Comparison of ENCODE assay signal across 22 cellular contexts in the genomic region with DNA sequence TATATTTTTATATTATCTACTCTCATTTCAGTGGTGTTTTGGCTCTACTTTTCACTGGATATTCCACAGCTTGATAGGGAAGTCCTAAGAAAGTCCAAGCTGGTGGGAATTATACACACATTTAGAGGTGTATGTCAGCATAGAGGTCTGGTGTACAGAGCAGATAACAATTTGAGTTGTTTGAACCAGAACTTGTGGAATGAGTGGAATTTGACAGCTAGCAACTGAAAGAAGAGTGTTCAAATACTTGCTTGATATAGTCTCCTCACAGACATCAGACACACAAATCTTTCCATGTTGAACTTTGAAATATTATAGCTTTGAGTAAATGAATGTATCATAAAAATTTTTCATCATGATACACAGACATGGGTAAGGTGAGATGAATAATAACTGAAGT.
DNase-seq lines count a peak whose midpoint lies in the region; ATAC-seq, FAIRE-seq and TF ChIP-seq lines count a peak whose summit lies in the region.
"Had no signal": no experiment of that assay in that cellular context is flagged by ENCODE, and none has a peak within 500 bp of the region (broad histone marks: within the 10 kb centered on the region; RNA-seq: fewer than 3 reads in every experiment).

No MANE protein-coding gene starts in this region.

- H3K9ac ChIP-seq in astrocyte (ENCODE audit: low read length), result no peak overlapping the region
- H3K9ac ChIP-seq: BLaER1 had no signal

- no peak for FAIRE-seq in astrocyte (lab: Jason Lieb, UNC)
- FAIRE-seq: A204.1, GM12878 had no signal

- no peak overlapping the region for H2AFZ ChIP-seq in astrocyte (ENCODE audit: low read depth, low read length)

- no peaks in the 10 kb centered on the region for H3K36me3 Mint-ChIP-seq in astrocyte (ENCODE audit: low read depth, unreplicated experiment)
- H3K36me3 Mint-ChIP-seq in mesothelial cell of epicardium, result peaks cover 2% of the 10 kb centered on the region
- H3K36me3 Mint-ChIP-seq: CD4-positive, CD25-positive, alpha-beta regulatory T cell; CD8-positive, alpha-beta T cell had no signal

- ATAC-seq in GM19023 (IDR thresholded peaks at IDR 0.05; ENCODE audit: unreplicated experiment) (no peak), left ventricle myocardium superior (no peak)
- ATAC-seq: CD8-positive, alpha-beta T cell; GM12878 had no signal

- intact Hi-C loops in left ventricle myocardium superior (cut with micrococcal nuclease), result no loop called here

- no peaks in the 10 kb centered on the region for H4K20me1 ChIP-seq in astrocyte (ENCODE audit: insufficient read depth, low read length)
- H4K20me1 ChIP-seq: BLaER1 had no signal

- peak; percentile 3 for DNase-seq in EH (ENCODE audit: low read depth)
- no peak for DNase-seq in astrocyte (ENCODE audit: low read depth)
- no peak for DNase-seq in mesothelial cell of epicardium (ENCODE audit: low spot score in 2 of 2, unreplicated experiment in 2 of 2)
- no peak for DNase-seq in NCI-H2081 (lab: John Stamatoyannopoulos, UW)
- DNase-seq in left ventricle myocardium superior, result no peak
- DNase-seq: Caco-2; CD4-positive, CD25-positive, alpha-beta regulatory T cell; CD8-positive, alpha-beta T cell; DMS153; DND-41; EL; GDM1; GOT3; HFFc6 had no signal

- peak overlapping the region; percentile 16 for H3K27ac Mint-ChIP-seq in astrocyte (ENCODE audit: unreplicated experiment)
- peak overlapping the region; percentile 11 for H3K27ac Mint-ChIP-seq in mesothelial cell of epicardium
- H3K27ac Mint-ChIP-seq: B cell; CD4-positive, CD25-positive, alpha-beta regulatory T cell; CD8-positive, alpha-beta T cell; HFFc6 had no signal

- H3K4me1 Mint-ChIP-seq in astrocyte (ENCODE audit: low read depth, unreplicated experiment), result peaks cover 17% of the 10 kb centered on the region
- H3K4me1 Mint-ChIP-seq in mesothelial cell of epicardium, result peaks cover 15% of the 10 kb centered on the region
- H3K4me1 Mint-ChIP-seq: B cell; CD4-positive, CD25-positive, alpha-beta regulatory T cell had no signal

- no peak overlapping the region for H3K4me2 ChIP-seq in astrocyte (ENCODE audit: low read length)
- H3K4me2 ChIP-seq: BLaER1 had no signal

- TF ChIP-seq CTCF in astrocyte (IDR thresholded peaks at IDR 0.05; ENCODE audit: insufficient read depth, low read depth, low read length) (no peak), mesothelial cell of epicardium (IDR thresholded peaks at IDR 0.05; ENCODE audit: unreplicated experiment) (no peak)

- H3K27me3 Mint-ChIP-seq in astrocyte (ENCODE audit: low read depth, unreplicated experiment) (no peaks in the 10 kb centered on the region), mesothelial cell of epicardium (ENCODE audit: low read depth) (no peaks in the 10 kb centered on the region)

- no peak overlapping the region for H3K27ac ChIP-seq in astrocyte (ENCODE audit: low read depth, low read length)
- H3K27ac ChIP-seq: 22Rv1, BLaER1, C4-2B had no signal

- H3K9me3 Mint-ChIP-seq in astrocyte (ENCODE audit: unreplicated experiment), result no peaks in the 10 kb centered on the region
- peaks cover 2% of the 10 kb centered on the region for H3K9me3 Mint-ChIP-seq in mesothelial cell of epicardium
- H3K9me3 Mint-ChIP-seq: CD8-positive, alpha-beta T cell; HFFc6 had no signal

- no peaks in the 10 kb centered on the region for H3K4me1 ChIP-seq in astrocyte (ENCODE audit: insufficient read depth, low read length)

- no peaks in the 10 kb centered on the region for H3K79me2 ChIP-seq in astrocyte (ENCODE audit: insufficient read depth, low read length)

- H3K36me3 ChIP-seq in astrocyte (ENCODE audit: insufficient read depth, low read length), result no peaks in the 10 kb centered on the region
- H3K36me3 ChIP-seq: BLaER1, HAP-1 had no signal

- H3K4me3 Mint-ChIP-seq in astrocyte (ENCODE audit: unreplicated experiment) (no peak overlapping the region), mesothelial cell of epicardium (no peak overlapping the region)
- H3K4me3 Mint-ChIP-seq: B cell; CD4-positive, CD25-positive, alpha-beta regulatory T cell; CD8-positive, alpha-beta T cell; HFFc6 had no signal

- no peak overlapping the region for H3K4me3 ChIP-seq in astrocyte (ENCODE audit: insufficient read depth, low read depth, low read length)
- H3K4me3 ChIP-seq: BLaER1, GM12878, HAP-1 had no signal

- no peaks in the 10 kb centered on the region for H3K9me3 ChIP-seq in astrocyte (ENCODE audit: insufficient read depth, low read depth, low read length)
- H3K9me3 ChIP-seq: BLaER1, Caco-2 had no signal

- no peaks in the 10 kb centered on the region for H3K27me3 ChIP-seq in astrocyte (ENCODE audit: insufficient read depth, low read length)
- H3K27me3 ChIP-seq: BLaER1 had no signal
